Comparison of ENCODE assay signal across 8 cellular contexts in genomic region chr12:64802180-64802775, GRCh38. TPM values are rescaled to one million over a fixed set of nuclear protein-coding genes. Genes with fewer than 3 reads are reported as not detected.
DNase-seq lines count a peak whose midpoint lies in the region; ATAC-seq and TF ChIP-seq lines count a peak whose summit lies in the region.
"Not testable (repeated sequence)": the region's sequence is repeated elsewhere in the genome, so short reads cannot be mapped to it uniquely, and the experiment has no call there.

No MANE protein-coding gene starts in this region.

- H3K4me3 Mint-ChIP-seq in activated CD4-positive, alpha-beta memory T cell treated with anti-CD3 and anti-CD28 coated beads, Interleukin-2, amount 10 ng/mL, durations not matched to agents 7 days and 5 days = not testable (repeated sequence)

- not testable (repeated sequence) for H3K4me1 Mint-ChIP-seq in activated CD4-positive, alpha-beta memory T cell treated with anti-CD3 and anti-CD28 coated beads, Interleukin-2, amount 10 ng/mL, durations not matched to agents 7 days and 5 days

- not testable (repeated sequence) for H3K27ac Mint-ChIP-seq in activated CD4-positive, alpha-beta memory T cell treated with anti-CD3 and anti-CD28 coated beads, Interleukin-2, amount 10 ng/mL, durations not matched to agents 7 days and 5 days

- H3K4me3 ChIP-seq in BJ (ENCODE audit: low read depth, low read length); Jurkat, Clone E6-1 (ENCODE audit: low read length): not testable (repeated sequence)

- H3K9me3 Mint-ChIP-seq in activated CD4-positive, alpha-beta memory T cell treated with anti-CD3 and anti-CD28 coated beads, Interleukin-2, amount 10 ng/mL, durations not matched to agents 7 days and 5 days = not testable (repeated sequence)

- not testable (repeated sequence) for DNase-seq in BJ (ENCODE audit: low read depth)
- peak; percentile 22 for DNase-seq in Jurkat, Clone E6-1 (ENCODE audit: low read depth, low spot score)
- peak; percentile 4 for DNase-seq in NK-92 treated with Interleukin-12 subunit alpha and Interleukin-12 subunit beta, amount 100 ng/mL, for 24 hours (lab: John Stamatoyannopoulos, UW)
- peak; percentile 49 for DNase-seq in activated CD4-positive, alpha-beta memory T cell treated with anti-CD3 and anti-CD28 coated beads, Interleukin-2, amount 10 ng/mL, durations not matched to agents 7 days and 5 days
- DNase-seq in dermis blood vessel endothelial cell (peak; percentile 67), left lobe of liver (ENCODE audit: low spot score) (peak; percentile 59)
- DNase-seq in stimulated activated CD4-positive, alpha-beta T cell treated with anti-CD3 and anti-CD28 coated beads, Interleukin-15, amount 100 ng/mL, for 24 hours = peak; percentile 67

- CTCF ChIA-PET in BJ (lab: Yijun Ruan, JAX) = interaction anchor here (0.6 to 2.5 kb wide), 30 partner anchors 8 to 437 kb away, joined by 3 to 15 read pairs (median 4); partner anchors contain the start of gene TBC1D30
- CTCF ChIA-PET in activated CD4-positive, alpha-beta memory T cell treated with anti-CD3 and anti-CD28 coated beads, Interleukin-2, amount 10 ng/mL, durations not matched to agents 7 days and 5 days (lab: Charles Lee) = interaction anchor here (0.5 to 2.3 kb wide), 21 partner anchors 9 to 433 kb away, joined by 3 to 9 read pairs (median 3); partner anchors contain the start of gene LEMD3

- POLR2A ChIA-PET in BJ (lab: Charles Lee); activated CD4-positive, alpha-beta memory T cell treated with anti-CD3 and anti-CD28 coated beads, Interleukin-2, amount 10 ng/mL, durations not matched to agents 7 days and 5 days (lab: Charles Lee): not testable (repeated sequence)

- ATAC-seq in GM19455 (IDR thresholded peaks at IDR 0.05; ENCODE audit: unreplicated experiment) (peak; percentile 57), left lobe of liver (peak; percentile 95)

- peaks cover 52% of the 10 kb centered on the region for H3K27me3 Mint-ChIP-seq in activated CD4-positive, alpha-beta memory T cell treated with anti-CD3 and anti-CD28 coated beads, Interleukin-2, amount 10 ng/mL, durations not matched to agents 7 days and 5 days

- not testable (repeated sequence) for H3K36me3 Mint-ChIP-seq in activated CD4-positive, alpha-beta memory T cell treated with anti-CD3 and anti-CD28 coated beads, Interleukin-2, amount 10 ng/mL, durations not matched to agents 7 days and 5 days (ENCODE audit: low read depth)

- H3K27me3 ChIP-seq in BJ (ENCODE audit: control insufficient read depth, insufficient read depth, low read length) = not testable (repeated sequence)

- peak; percentile 91 for TF ChIP-seq CTCF in BJ (IDR thresholded peaks at IDR 0.05; ENCODE audit: insufficient read depth, low read depth, low read length)

- H3K36me3 ChIP-seq in BJ (ENCODE audit: control insufficient read depth, insufficient read depth, low read length) = not testable (repeated sequence)

RNA-seq across cellular contexts. Expression of gene TBC1D30, which starts 22.2 kb away (rescaled TPM):
- 0.22 and 0.23 TPM in 2 replicates for polyA plus RNA-seq in BJ (2011; rRNA removed)
- polyA minus RNA-seq in BJ (2011; rRNA and poly(A)+ RNA removed) = 0.05 and 0.24 TPM in 2 replicates
- polyA plus RNA-seq in Jurkat, Clone E6-1 (2012; ENCODE audit: insufficient read depth, insufficient read length) = 7.5 TPM
- total RNA-seq in activated CD4-positive, alpha-beta memory T cell treated with anti-CD3 and anti-CD28 coated beads, Interleukin-2, amount 10 ng/mL, durations not matched to agents 7 days and 5 days = under 1 TPM in 1 of 2 experiments, not detected in 1; 0.13 TPM
- 19.6 and 19.9 TPM in 2 replicates for total RNA-seq in dermis blood vessel endothelial cell
- total RNA-seq in left lobe of liver = 2.1 TPM

RNA-seq across cellular contexts. Expression of gene GNS, which starts 43.1 kb away (rescaled TPM):
- 100 and 134 TPM in 2 replicates for polyA plus RNA-seq in BJ (2011; rRNA removed)
- polyA minus RNA-seq in BJ (2011; rRNA and poly(A)+ RNA removed) = 85.2 and 120 TPM in 2 replicates
- polyA plus RNA-seq in Jurkat, Clone E6-1 (2012; ENCODE audit: insufficient read depth, insufficient read length) = 15.9 TPM
- total RNA-seq in activated CD4-positive, alpha-beta memory T cell treated with anti-CD3 and anti-CD28 coated beads, Interleukin-2, amount 10 ng/mL, durations not matched to agents 7 days and 5 days = 10 to 100 TPM; 39.0 to 40.1 TPM
- total RNA-seq in dermis blood vessel endothelial cell = 346 and 388 TPM in 2 replicates
- 41.2 TPM for total RNA-seq in left lobe of liver
